ENCODE assay signal across 2 cellular contexts in the genomic region with DNA sequence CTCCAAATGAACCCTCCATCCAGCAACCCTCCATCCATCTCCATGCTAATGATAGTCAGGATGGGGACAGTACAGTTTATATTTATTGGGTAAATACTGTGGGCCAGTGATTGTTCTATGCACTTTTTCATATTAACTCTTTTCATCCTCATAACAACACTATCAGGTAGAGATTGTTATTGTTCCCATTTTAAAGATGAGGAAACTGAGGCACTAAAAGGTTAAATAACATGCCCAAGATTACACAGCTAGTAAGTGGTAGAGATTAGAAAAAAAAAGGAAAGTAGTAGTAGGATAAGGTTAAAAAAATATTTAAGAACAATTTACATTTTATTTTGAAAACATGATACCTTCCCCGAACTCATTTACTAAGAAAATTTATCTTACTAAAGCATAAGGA.
TF ChIP-seq lines count a peak whose summit lies in the region.

No MANE protein-coding gene starts in this region.

TF ChIP-seq in HepG2, 621 proteins besides CTCF, POLR2A, EP300 and RAD21:
- TF ChIP-seq POLR2AphosphoS5 (IDR thresholded peaks at IDR 0.05; ENCODE audit: low read depth, low read length) (no peak), CHD4 (IDR thresholded peaks at IDR 0.05; ENCODE audit: borderline replicate concordance, low read length) (0 out of 2 replicates have a peak, but pooled peaks have one; percentile 59), ZNF629 (CRISPR knock-in tag; conservative IDR thresholded peaks at IDR 0.05) (peak; percentile 89)

TF ChIP-seq in K562, 482 proteins besides CTCF, POLR2A, EP300 and RAD21:
- TF ChIP-seq ZSCAN29 (IDR thresholded peaks at IDR 0.05) (no peak), CBX5 (IDR thresholded peaks at IDR 0.05; ENCODE audit: borderline replicate concordance, low read depth) (no peak), ETV1 (tag; conservative IDR thresholded peaks at IDR 0.05; ENCODE audit: low read depth) (no peak), POLR3G (IDR thresholded peaks at IDR 0.05; ENCODE audit: extremely low read depth, insufficient read length, insufficient replicate concordance) (no peak), ADNP (tag; IDR thresholded peaks at IDR 0.05) (0 out of 2 replicates have a peak, but pooled peaks have one; percentile 42), ZNF586 (CRISPR knock-in tag; conservative IDR thresholded peaks at IDR 0.05) (no peak), CBFB (CRISPR knock-in tag; IDR thresholded peaks at IDR 0.05) (no peak), NR3C1 (CRISPR knock-in tag; IDR thresholded peaks at IDR 0.05) (no peak), ESRRA (IDR thresholded peaks at IDR 0.05; ENCODE audit: borderline replicate concordance, low read depth) (0 out of 2 replicates have a peak, but pooled peaks have one; percentile 31), RBM25 (IDR thresholded peaks at IDR 0.05; ENCODE audit: low read depth, low read length, severe bottlenecking) (peak; percentile 92), BCOR (IDR thresholded peaks at IDR 0.05) (peak; percentile 72; the same call in 1 of the 2 replicates), PYGO2 (tag; IDR thresholded peaks at IDR 0.05) (no peak)
- TF ChIP-seq, protein P1, sequence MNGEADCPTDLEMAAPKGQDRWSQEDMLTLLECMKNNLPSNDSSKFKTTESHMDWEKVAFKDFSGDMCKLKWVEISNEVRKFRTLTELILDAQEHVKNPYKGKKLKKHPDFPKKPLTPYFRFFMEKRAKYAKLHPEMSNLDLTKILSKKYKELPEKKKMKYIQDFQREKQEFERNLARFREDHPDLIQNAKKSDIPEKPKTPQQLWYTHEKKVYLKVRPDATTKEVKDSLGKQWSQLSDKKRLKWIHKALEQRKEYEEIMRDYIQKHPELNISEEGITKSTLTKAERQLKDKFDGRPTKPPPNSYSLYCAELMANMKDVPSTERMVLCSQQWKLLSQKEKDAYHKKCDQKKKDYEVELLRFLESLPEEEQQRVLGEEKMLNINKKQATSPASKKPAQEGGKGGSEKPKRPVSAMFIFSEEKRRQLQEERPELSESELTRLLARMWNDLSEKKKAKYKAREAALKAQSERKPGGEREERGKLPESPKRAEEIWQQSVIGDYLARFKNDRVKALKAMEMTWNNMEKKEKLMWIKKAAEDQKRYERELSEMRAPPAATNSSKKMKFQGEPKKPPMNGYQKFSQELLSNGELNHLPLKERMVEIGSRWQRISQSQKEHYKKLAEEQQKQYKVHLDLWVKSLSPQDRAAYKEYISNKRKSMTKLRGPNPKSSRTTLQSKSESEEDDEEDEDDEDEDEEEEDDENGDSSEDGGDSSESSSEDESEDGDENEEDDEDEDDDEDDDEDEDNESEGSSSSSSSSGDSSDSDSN (IDR thresholded peaks at IDR 0.05; ENCODE audit: borderline replicate concordance in 1 of 2, low read depth in 2 of 2, low read length in 2 of 2) = no peak
- TF ChIP-seq, protein P2, sequence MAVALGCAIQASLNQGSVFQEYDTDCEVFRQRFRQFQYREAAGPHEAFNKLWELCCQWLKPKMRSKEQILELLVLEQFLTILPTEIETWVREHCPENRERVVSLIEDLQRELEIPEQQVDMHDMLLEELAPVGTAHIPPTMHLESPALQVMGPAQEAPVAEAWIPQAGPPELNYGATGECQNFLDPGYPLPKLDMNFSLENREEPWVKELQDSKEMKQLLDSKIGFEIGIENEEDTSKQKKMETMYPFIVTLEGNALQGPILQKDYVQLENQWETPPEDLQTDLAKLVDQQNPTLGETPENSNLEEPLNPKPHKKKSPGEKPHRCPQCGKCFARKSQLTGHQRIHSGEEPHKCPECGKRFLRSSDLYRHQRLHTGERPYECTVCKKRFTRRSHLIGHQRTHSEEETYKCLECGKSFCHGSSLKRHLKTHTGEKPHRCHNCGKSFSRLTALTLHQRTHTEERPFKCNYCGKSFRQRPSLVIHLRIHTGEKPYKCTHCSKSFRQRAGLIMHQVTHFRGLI (CRISPR knock-in tag; IDR thresholded peaks at IDR 0.05) = no peak
